8 cellular contexts compared by ENCODE assay signal in genomic region chr10:43136995-43137700, GRCh38. TPM values are rescaled to one million over a fixed set of nuclear protein-coding genes. Genes with fewer than 3 reads are reported as not detected.
A peak's percentile ranks its signal among the peaks of the same experiment; 100 is the strongest.
DNase-seq lines count a peak whose midpoint lies in the region; FAIRE-seq and TF ChIP-seq lines count a peak whose summit lies in the region.

No MANE protein-coding gene starts in this region.

- TF ChIP-seq EP300 in H1 (IDR thresholded peaks at IDR 0.05; ENCODE audit: borderline replicate concordance in 1 of 2, low read depth in 2 of 2, low read length in 2 of 2) = no peak

- H4K91ac ChIP-seq in H1 (replicated peaks; ENCODE audit: insufficient read length, low read length) = no peak overlapping the region

- FAIRE-seq in H1 (lab: Jason Lieb, UNC) = no peak

- no peak for TF ChIP-seq CTCF in H1 (IDR thresholded peaks at IDR 0.05; ENCODE audit: control extremely low read depth in 1 of 3, insufficient read depth in 1 of 3, low read depth in 1 of 3, low read length in 3 of 3)
- TF ChIP-seq CTCF in neutrophil (IDR thresholded peaks at IDR 0.05) = no peak

- H3K79me2 ChIP-seq in H1 (ENCODE audit: control insufficient read depth in 1 of 2, insufficient read depth in 2 of 2, low read length in 2 of 2) = peaks cover 0 to 12% of the 10 kb centered on the region in 2 experiments; a peak in 1 of 4 replicates

- peak overlapping the region; percentile 87 to 92 (median 88) for H3K4me3 Mint-ChIP-seq in CD4-positive, alpha-beta memory T cell

- 55% methylated on average over 27 of the region's 27 CpGs; no CpG with 5 or more reads in 1 of the 2 experiments for WGBS in H1 (ENCODE audit: extremely low coverage in 1 of 2, insufficient coverage in 1 of 2, insufficient read length in 1 of 2, insufficient replicate concordance in 2 of 2, low coverage in 1 of 2, low lambda C conversion rate in 2 of 2, missing lambda C conversion rate in 1 of 2), 2 experiments

- no peak overlapping the region for H3K18ac ChIP-seq in H1 (ENCODE audit: extremely low read depth, low read length)

- H2AFZ ChIP-seq in H1 (ENCODE audit: low read length) = 0 out of 2 replicates have a peak overlapping the region, but pooled peaks have one; percentile 37

- H2BK120ac ChIP-seq in H1 (replicated peaks; ENCODE audit: low read depth, low read length) = no peak overlapping the region

- no peak overlapping the region for H3K4ac ChIP-seq in H1 (replicated peaks; ENCODE audit: insufficient read length, low read depth, low read length)

- no peak overlapping the region for H2BK20ac ChIP-seq in H1 (ENCODE audit: low read length)

- no peak overlapping the region for H2BK12ac ChIP-seq in H1 (ENCODE audit: low read depth, low read length)

- H3K36me3 Mint-ChIP-seq in CD4-positive, alpha-beta memory T cell = peaks cover 0 to 9% of the 10 kb centered on the region in 2 donors

- no peak overlapping the region for H2BK5ac ChIP-seq in H1 (ENCODE audit: low read depth, low read length)

- peaks cover 14% of the 10 kb centered on the region for H3K23me2 ChIP-seq in H1 (ENCODE audit: low read depth, low read length)

- H3K23ac ChIP-seq in H1 (ENCODE audit: insufficient read length) = no peak overlapping the region

- POLR2A ChIA-PET in CD4-positive, alpha-beta memory T cell (lab: Charles Lee; ENCODE audit: partially characterized antibody) = interaction anchor here (1.3 to 3.9 kb wide), 16 partner anchors 13 to 354 kb away, joined by 3 to 39 read pairs (median 6); partner anchors contain the start of genes BMS1 and HNRNPF
- POLR2A ChIA-PET in H1 (lab: Charles Lee; ENCODE audit: partially characterized antibody) = no interaction called here

- peaks cover 27 to 46% (median 34%) of the 10 kb centered on the region in 4 donors for H3K4me1 Mint-ChIP-seq in CD4-positive, alpha-beta memory T cell

- H3K4me2 ChIP-seq in H1 (ENCODE audit: insufficient read depth in 1 of 2, low read depth in 2 of 2, low read length in 2 of 2) = peak overlapping the region; percentile 69 to 78

- H3K27ac Mint-ChIP-seq in CD4-positive, alpha-beta memory T cell = peak overlapping the region; percentile 82 to 97 (median 91)

- H3K36me3 ChIP-seq in CD4-positive, alpha-beta memory T cell (ENCODE audit: insufficient read depth, low read length) = no peaks in the 10 kb centered on the region
- no peaks in the 10 kb centered on the region for H3K36me3 ChIP-seq in NT2/D1 (ENCODE audit: insufficient read depth, insufficient read length, low read length)
- H3K36me3 ChIP-seq in H1 (ENCODE audit: control insufficient read depth in 2 of 4, insufficient read depth in 4 of 4, low read length in 3 of 4) = no peaks in the 10 kb centered on the region
- no peaks in the 10 kb centered on the region for H3K36me3 ChIP-seq in neutrophil

- H3K27ac ChIP-seq in CD4-positive, alpha-beta memory T cell (ENCODE audit: low read depth, low read length) = peak overlapping the region; percentile 89
- H3K27ac ChIP-seq in H1 (ENCODE audit: low read depth, low read length) = no peak overlapping the region
- H3K27ac ChIP-seq in neutrophil = peak overlapping the region; percentile 96

- TF ChIP-seq RAD21 in H1 (IDR thresholded peaks at IDR 0.05 in 1 of 2, conservative IDR thresholded peaks at IDR 0.05 in 1 of 2; ENCODE audit: low read depth in 2 of 2, low read length in 2 of 2) = no peak

- H3K9me3 Mint-ChIP-seq in CD4-positive, alpha-beta memory T cell = no peaks in the 10 kb centered on the region

- H3K4me1 ChIP-seq in CD4-positive, alpha-beta memory T cell (ENCODE audit: insufficient read depth, low read length) = peaks cover 39% of the 10 kb centered on the region
- no peaks in the 10 kb centered on the region for H3K4me1 ChIP-seq in NT2/D1 (ENCODE audit: insufficient read depth, insufficient read length)
- H3K4me1 ChIP-seq in H1 (replicated peaks in 1 of 4; ENCODE audit: control insufficient read depth in 3 of 4, insufficient read depth in 4 of 4, low read length in 3 of 4) = peaks cover 0 to 2% (median 0%) of the 10 kb centered on the region in 4 experiments; a peak in 4 of 7 replicates
- peaks cover 39 to 46% of the 10 kb centered on the region in 2 experiments for H3K4me1 ChIP-seq in neutrophil (ENCODE audit: control insufficient read depth in 1 of 2, insufficient read depth in 1 of 2, low read depth in 1 of 2, low read length in 1 of 2)

- no peak overlapping the region for H3K14ac ChIP-seq in H1 (ENCODE audit: insufficient read length)

- H3K56ac ChIP-seq in H1 (replicated peaks; ENCODE audit: insufficient read length, low read depth, low read length) = no peak overlapping the region

- no peaks in the 10 kb centered on the region for H3K27me3 ChIP-seq in CD4-positive, alpha-beta memory T cell (ENCODE audit: insufficient read depth, low read length)
- H3K27me3 ChIP-seq in NT2/D1 (ENCODE audit: insufficient read depth, insufficient read length) = no peaks in the 10 kb centered on the region
- peaks cover 0 to 7% (median 1%) of the 10 kb centered on the region in 4 experiments; a peak in 3 of 7 replicates for H3K27me3 ChIP-seq in H1 (replicated peaks in 1 of 4; ENCODE audit: control insufficient read depth in 3 of 4, extremely low read depth in 1 of 4, insufficient read depth in 3 of 4, low read length in 3 of 4)
- H3K27me3 ChIP-seq in neutrophil = no peaks in the 10 kb centered on the region

- no peaks in the 10 kb centered on the region for H3K79me1 ChIP-seq in H1 (ENCODE audit: low read depth, low read length)

- peaks cover 0 to 2% of the 10 kb centered on the region in 2 experiments for H4K20me1 ChIP-seq in H1 (replicated peaks in 1 of 2; ENCODE audit: control insufficient read depth in 1 of 2, insufficient read depth in 2 of 2, low read length in 2 of 2)

- no peak for DNase-seq in CD4-positive, alpha-beta memory T cell
- DNase-seq in NT2/D1 (ENCODE audit: low read depth, low spot score) (no peak), H1 (ENCODE audit: low read depth in 1 of 2, low spot score in 2 of 2) (no peak), cerebellar cortex (ENCODE audit: low spot score) (no peak), DMS114 treated with DMSO at 0.1 percent for 48 hours (lab: John Stamatoyannopoulos, UW; ENCODE audit: unreplicated experiment) (no peak)
- no peak for DNase-seq in stimulated activated CD4-positive, alpha-beta T cell treated with anti-CD3 and anti-CD28 coated beads, Interleukin-1b, Interleukin-23, amount 100 ng/mL, for 48 hours
- DNase-seq in activated CD8-positive, alpha-beta memory T cell treated with anti-CD3 and anti-CD28 coated beads for 24 hours = no peak

- TF ChIP-seq POLR2A in H1 (IDR thresholded peaks at IDR 0.05; ENCODE audit: control extremely low read depth in 1 of 2, low read depth in 2 of 2, low read length in 2 of 2) = no peak

- CTCF ChIA-PET in CD4-positive, alpha-beta memory T cell (lab: Charles Lee; ENCODE audit: partially characterized antibody) = interaction anchor here (1.3 to 2.8 kb wide), 3 partner anchors 14 to 65 kb away, joined by 3 to 13 read pairs (median 3); no protein-coding TSS in a partner anchor
- CTCF ChIA-PET in H1 (lab: Charles Lee; ENCODE audit: partially characterized antibody) = interaction anchor here (0.6 to 1.4 kb wide), 3 partner anchors 20 to 68 kb away, joined by 3 to 6 read pairs (median 3); no protein-coding TSS in a partner anchor

- H3K9ac ChIP-seq in NT2/D1 (ENCODE audit: insufficient read length, low read depth) = peak overlapping the region; percentile 89
- peak overlapping the region in 1 of 4 experiments; percentile 29; a peak in 3 of 7 replicates for H3K9ac ChIP-seq in H1 (replicated peaks in 1 of 4; ENCODE audit: extremely low read depth in 1 of 4, low read depth in 3 of 4, low read length in 3 of 4)

- no peak overlapping the region for H4K8ac ChIP-seq in H1 (ENCODE audit: extremely low read depth, insufficient read depth, low read length)

- no peaks in the 10 kb centered on the region for H3K27me3 Mint-ChIP-seq in CD4-positive, alpha-beta memory T cell

- H3K4me3 ChIP-seq in CD4-positive, alpha-beta memory T cell (ENCODE audit: low read length in 2 of 2) = peak overlapping the region; percentile 67 to 76
- peak overlapping the region; percentile 81 for H3K4me3 ChIP-seq in NT2/D1 (ENCODE audit: insufficient read length, low read depth)
- H3K4me3 ChIP-seq in H1 (ENCODE audit: extremely low read depth in 1 of 4, insufficient read depth in 2 of 4, low read depth in 3 of 4, low read length in 4 of 4) = peak overlapping the region; percentile 71 to 93 (median 80)
- peak overlapping the region; percentile 86 to 92 for H3K4me3 ChIP-seq in neutrophil (ENCODE audit: low read depth in 1 of 2, low read length in 1 of 2)

- no peak overlapping the region for H4K5ac ChIP-seq in H1 (ENCODE audit: insufficient read length, low read depth, low read length)

- no peak overlapping the region for H2BK15ac ChIP-seq in H1 (ENCODE audit: low read length)

- no peaks in the 10 kb centered on the region for H3K9me3 ChIP-seq in CD4-positive, alpha-beta memory T cell (ENCODE audit: control insufficient read depth in 1 of 2, low read length in 2 of 2)
- H3K9me3 ChIP-seq in NT2/D1 (ENCODE audit: insufficient read depth, low read length) (no peaks in the 10 kb centered on the region), H1 (ENCODE audit: insufficient read depth in 2 of 2, low read depth in 1 of 2, low read length in 1 of 2) (no peaks in the 10 kb centered on the region), neutrophil (no peaks in the 10 kb centered on the region)

- intact Hi-C loops in CD4-positive, alpha-beta memory T cell (cut with micrococcal nuclease) = loop anchor here (5.0 to 10.0 kb wide), 4 partner anchors 210 to 435 kb away; partner anchors contain the start of genes BMS1 and ZNF239

- no peak overlapping the region for H2AK5ac ChIP-seq in H1 (ENCODE audit: low read depth, low read length)

TF ChIP-seq in H1, 55 proteins besides CTCF, POLR2A, EP300 and RAD21 (continues in another document):
- TF ChIP-seq TBP (IDR thresholded peaks at IDR 0.05; ENCODE audit: low read depth, low read length) (no peak), POLR2AphosphoS5 (IDR thresholded peaks at IDR 0.05; ENCODE audit: low read depth, low read length) (no peak), TAF1 (IDR thresholded peaks at IDR 0.05; ENCODE audit: low read depth, low read length) (no peak), JUN (IDR thresholded peaks at IDR 0.05; ENCODE audit: low read depth, low read length) (no peak), CHD2 (IDR thresholded peaks at IDR 0.05; ENCODE audit: low read length) (no peak), RXRA (IDR thresholded peaks at IDR 0.05; ENCODE audit: insufficient read depth, low read depth, low read length) (no peak)

RNA-seq across cellular contexts. Expression of gene CSGALNACT2, which starts 1.1 kb away (rescaled TPM):
- 10 to 100 TPM; 45.3 to 48.2 TPM for total RNA-seq in CD4-positive, alpha-beta memory T cell
- 10 to 100 TPM; 21.1 to 23.5 TPM for polyA plus RNA-seq in CD4-positive, alpha-beta memory T cell
- 5.3 and 5.7 TPM in 2 replicates for total RNA-seq in H1 (2021; fragmentation: NEBNext Ultra II Directional; extraction: Animal tissue kit (Norgen Biotek cat#: 25700))
- 1.8 and 2.6 TPM in 2 replicates for polyA plus RNA-seq in H1 (2011; rRNA removed)
- 3.2 TPM for polyA plus RNA-seq in H1 (2011; cell fraction: cytosol; rRNA removed)
- 1.9 TPM for polyA plus RNA-seq in H1 (2011; cell fraction: nucleus; rRNA removed)
- 2.4 to 4.0 TPM (median 2.7 TPM) in 4 replicates for polyA plus RNA-seq in H1 (2012, experiment 1 of 2)
- 0.38 TPM for polyA plus RNA-seq in H1 (2012, experiment 2 of 2)
- 5.4 TPM for polyA plus RNA-seq in H1 (2013, experiment 1 of 2)
- 5.1 TPM for polyA plus RNA-seq in H1 (2013, experiment 2 of 2)
- 3.4 and 4.1 TPM in 2 replicates for polyA minus RNA-seq in H1 (2011; rRNA and poly(A)+ RNA removed)
- polyA minus RNA-seq in H1 (2011; cell fraction: cytosol; rRNA and poly(A)+ RNA removed) = 1.5 TPM
- 5.9 TPM for polyA minus RNA-seq in H1 (2011; cell fraction: nucleus; rRNA and poly(A)+ RNA removed)
